ENCODE assay signal across 1 cellular context in the genomic region with DNA sequence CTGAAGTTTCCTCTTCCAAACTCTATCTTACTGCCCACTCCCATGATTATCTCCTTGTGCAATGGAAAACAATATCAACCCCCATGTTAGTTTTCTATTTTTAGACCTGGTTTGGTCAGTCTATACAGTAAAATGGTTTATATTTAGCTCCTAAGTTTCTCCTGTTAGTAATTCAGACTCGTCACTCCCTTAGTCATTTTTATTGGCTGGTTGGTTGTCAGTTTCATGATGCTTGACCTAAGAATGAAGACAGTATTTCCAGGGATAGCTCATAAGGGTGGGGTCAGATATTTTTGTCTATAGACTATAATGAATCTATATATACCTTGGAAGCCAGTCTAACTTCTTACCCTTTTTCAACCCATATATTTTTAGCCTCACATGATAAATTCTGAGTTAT.
TF ChIP-seq lines count a peak whose summit lies in the region.

No MANE protein-coding gene starts in this region.

TF ChIP-seq in WTC11, 78 proteins besides CTCF, POLR2A, EP300 and RAD21 (continued from another document):
- TF ChIP-seq FOXP1 (CRISPR knock-in tag; IDR thresholded peaks at IDR 0.05; ENCODE audit: borderline replicate concordance), result no peak
